ENCODE assay signal across 16 cellular contexts in genomic region chr11:92540113-92540512, GRCh38.
DNase-seq lines count a peak whose midpoint lies in the region; ATAC-seq and TF ChIP-seq lines count a peak whose summit lies in the region.
"Had no signal": no experiment of that assay in that cellular context is flagged by ENCODE, and none has a peak within 500 bp of the region (broad histone marks: within the 10 kb centered on the region; RNA-seq: fewer than 3 reads in every experiment).

No MANE protein-coding gene starts in this region.

- H3K27ac ChIP-seq in WERI-Rb-1 = no peak overlapping the region

- ATAC-seq in GM19035 (IDR thresholded peaks at IDR 0.05; ENCODE audit: unreplicated experiment) = no peak
- ATAC-seq in left ventricle myocardium superior = no peak

- intact Hi-C loops in left ventricle myocardium superior (cut with micrococcal nuclease) = no loop called here

- no peaks in the 10 kb centered on the region for H3K36me3 ChIP-seq in WERI-Rb-1
- H3K36me3 ChIP-seq: BE2C, HAP-1, MG63 had no signal

- no peak overlapping the region for H3K4me3 ChIP-seq in WERI-Rb-1 (ENCODE audit: low read depth, low read length)
- H3K4me3 ChIP-seq: HAP-1, MG63 had no signal

- peak; percentile 53 for DNase-seq in NCI-H82 (lab: John Stamatoyannopoulos, UW)
- no peak for DNase-seq in NCI-H82 treated with DMSO at 0.1 percent for 48 hours (lab: John Stamatoyannopoulos, UW; ENCODE audit: unreplicated experiment)
- peak; percentile 31 for DNase-seq in NCI-H2029 (lab: John Stamatoyannopoulos, UW)
- DNase-seq in WERI-Rb-1 = peak; percentile 21
- DNase-seq in left ventricle myocardium superior = no peak
- no peak for DNase-seq in NK-92 (lab: John Stamatoyannopoulos, UW; ENCODE audit: unreplicated experiment)
- DNase-seq: BE2C; CD4-positive, alpha-beta memory T cell; DMS79 treated with DMSO at 0.1 percent for 48 hours; MG63; NCI-H1048; NCI-H146; NCI-H2081 treated with DMSO at 0.1 percent for 48 hours; SIG-M5 had no signal

- no peaks in the 10 kb centered on the region for H3K27me3 ChIP-seq in WERI-Rb-1 (ENCODE audit: insufficient read depth, low read depth, severe bottlenecking)
- H3K27me3 ChIP-seq: BE2C, MG63 had no signal

- H3K9me3 ChIP-seq in WERI-Rb-1 (ENCODE audit: severe bottlenecking) = no peaks in the 10 kb centered on the region
- H3K9me3 ChIP-seq: BE2C, HAP-1, MG63 had no signal

- no peak for TF ChIP-seq CTCF in WERI-Rb-1 (IDR thresholded peaks at IDR 0.05; ENCODE audit: low read depth, low read length)

Comparison
In these comparisons a context has a peak if more than half of its experiments do, and no peak if none do; other contexts are left out.
1. DNase-seq: peak in NCI-H82 (single experiment), NCI-H2029 (single experiment) and WERI-Rb-1 (single experiment); none in NCI-H82 treated with DMSO at 0.1 percent for 48 hours (single experiment), left ventricle myocardium superior (single experiment) and NK-92 (single experiment).